Comparison of ENCODE assay signal across 18 cellular contexts in genomic region chr2:223019987-223020717, GRCh38. TPM values are rescaled to one million over a fixed set of nuclear protein-coding genes. Genes with fewer than 3 reads are reported as not detected.
DNase-seq lines count a peak whose midpoint lies in the region; ATAC-seq and TF ChIP-seq lines count a peak whose summit lies in the region.
"Had no signal": no experiment of that assay in that cellular context is flagged by ENCODE, and none has a peak within 500 bp of the region (broad histone marks: within the 10 kb centered on the region; RNA-seq: fewer than 3 reads in every experiment).

No MANE protein-coding gene starts in this region.

- H3K36me3 ChIP-seq in HCT116 (ENCODE audit: control insufficient read depth in 1 of 2, insufficient read depth in 2 of 2, low read length in 2 of 2) (no peaks in the 10 kb centered on the region), brain microvascular endothelial cell (replicated peaks) (no peaks in the 10 kb centered on the region)
- H3K36me3 ChIP-seq: BLaER1 treated with 17β-estradiol and CSF1 and Interleukin-3, amounts not matched to agents 10 nM and 100 nM; lower lobe of right lung; thoracic aorta had no signal

- H3K4me1 ChIP-seq in HCT116 (ENCODE audit: control insufficient read depth in 1 of 2, insufficient read depth in 2 of 2, low read length in 2 of 2): no peaks in the 10 kb centered on the region
- H3K4me1 ChIP-seq: BLaER1 treated with 17β-estradiol and CSF1 and Interleukin-3, amounts not matched to agents 10 nM and 100 nM; lower lobe of right lung had no signal

- H3K4me2 ChIP-seq in HCT116 (ENCODE audit: low read length): no peak overlapping the region
- H3K4me2 ChIP-seq: BLaER1 treated with 17β-estradiol and CSF1 and Interleukin-3, amounts not matched to agents 10 nM and 100 nM had no signal

- H4K20me1 ChIP-seq in HCT116 (ENCODE audit: insufficient read depth): no peaks in the 10 kb centered on the region
- H4K20me1 ChIP-seq: BLaER1 treated with 17β-estradiol and CSF1 and Interleukin-3, amounts not matched to agents 10 nM and 100 nM had no signal

- H3K4me3 Mint-ChIP-seq in stimulated activated memory B cell treated with anti-CD40 and anti-IgM and Interleukin-4, amounts not matched to agents 10 μg/mL and 1 μg/mL and 100 μg/mL, for 72 hours: no peak overlapping the region
- H3K4me3 Mint-ChIP-seq: activated naive CD4-positive, alpha-beta T cell treated with anti-CD3 and anti-CD28 coated beads, Interleukin-2, amount 50 U/mL, for 24 hours; nephron; T-helper 1 cell treated with Interleukin-12 subunit alpha and Interleukin-12 subunit beta and Interleukin-4 antibody, amounts not matched to agents 30 μg/mL and 1 μg/mL, for 36 hours had no signal

- no peak overlapping the region for H3K9ac ChIP-seq in HCT116 (ENCODE audit: low read length)
- H3K9ac ChIP-seq: BLaER1 treated with 17β-estradiol and CSF1 and Interleukin-3, amounts not matched to agents 10 nM and 100 nM had no signal

- no peaks in the 10 kb centered on the region for H3K36me3 Mint-ChIP-seq in stimulated activated memory B cell treated with anti-CD40 and anti-IgM and Interleukin-4, amounts not matched to agents 10 μg/mL and 1 μg/mL and 100 μg/mL, for 72 hours
- H3K36me3 Mint-ChIP-seq: activated naive CD4-positive, alpha-beta T cell treated with anti-CD3 and anti-CD28 coated beads, Interleukin-2, amount 50 U/mL, for 24 hours had no signal

- peaks cover 2% of the 10 kb centered on the region for H3K9me3 Mint-ChIP-seq in stimulated activated memory B cell treated with anti-CD40 and anti-IgM and Interleukin-4, amounts not matched to agents 10 μg/mL and 1 μg/mL and 100 μg/mL, for 72 hours
- H3K9me3 Mint-ChIP-seq: T-helper 1 cell treated with Interleukin-12 subunit alpha and Interleukin-12 subunit beta and Interleukin-4 antibody, amounts not matched to agents 30 μg/mL and 1 μg/mL, for 36 hours had no signal

- H3K27ac ChIP-seq in HCT116 (ENCODE audit: low read depth, low read length) (no peak overlapping the region), brain microvascular endothelial cell (no peak overlapping the region)
- H3K27ac ChIP-seq: BLaER1 treated with 17β-estradiol and CSF1 and Interleukin-3, amounts not matched to agents 10 nM and 100 nM; lower lobe of right lung; thoracic aorta had no signal

- DNase-seq in HCT116 (ENCODE audit: low read depth, low spot score) (no peak), brain microvascular endothelial cell (no peak), lower leg skin (ENCODE audit: low spot score in 2 of 2) (no peak)
- DNase-seq: DMS79; lower lobe of right lung; NCI-H2029; stimulated activated CD4-positive, alpha-beta T cell treated with anti-CD3 and anti-CD28 coated beads, Interleukin-15, amount 100 ng/mL, for 24 hours had no signal

- TF ChIP-seq CTCF in HCT116 (IDR thresholded peaks at IDR 0.05 in 2 of 3, conservative IDR thresholded peaks at IDR 0.05 in 1 of 3; ENCODE audit: borderline replicate concordance in 1 of 3, insufficient read depth in 1 of 3, low read depth in 2 of 3, low read length in 2 of 3) (no peak), brain microvascular endothelial cell (IDR thresholded peaks at IDR 0.05; ENCODE audit: low read depth, low read length, missing control alignments) (no peak), lower leg skin (IDR thresholded peaks at IDR 0.05) (no peak)

- H2AFZ ChIP-seq in HCT116 (ENCODE audit: low read depth, low read length, poor library complexity, severe bottlenecking): no peak overlapping the region

- H3K4me3 ChIP-seq in HCT116 (replicated peaks in 1 of 2; ENCODE audit: low read depth in 1 of 2, low read length in 2 of 2) (no peak overlapping the region), brain microvascular endothelial cell (ENCODE audit: low read depth, low read length) (no peak overlapping the region), lower leg skin (ENCODE audit: low read depth, poor library complexity, severe bottlenecking) (no peak overlapping the region)
- H3K4me3 ChIP-seq: BLaER1 treated with 17β-estradiol and CSF1 and Interleukin-3, amounts not matched to agents 10 nM and 100 nM; lower lobe of right lung; thoracic aorta had no signal

- TF ChIP-seq POLR2A in HCT116 (IDR thresholded peaks at IDR 0.05; ENCODE audit: borderline replicate concordance, extremely low read depth, insufficient read depth, insufficient read length): no peak
- TF ChIP-seq POLR2A in lower leg skin (IDR thresholded peaks at IDR 0.05): no peak

- H3K4me1 Mint-ChIP-seq in stimulated activated memory B cell treated with anti-CD40 and anti-IgM and Interleukin-4, amounts not matched to agents 10 μg/mL and 1 μg/mL and 100 μg/mL, for 72 hours: no peaks in the 10 kb centered on the region
- H3K4me1 Mint-ChIP-seq: activated naive CD4-positive, alpha-beta T cell treated with anti-CD3 and anti-CD28 coated beads, Interleukin-2, amount 50 U/mL, for 24 hours; nephron had no signal

- H3K79me2 ChIP-seq in HCT116 (ENCODE audit: insufficient read depth, low read length): no peaks in the 10 kb centered on the region

- intact Hi-C loops in HCT116 (cut with micrococcal nuclease) (no loop called here), lower leg skin (cut with DNase I; ENCODE audit: low total_unique reads) (no loop called here)

- no peak overlapping the region for H3K27ac Mint-ChIP-seq in stimulated activated memory B cell treated with anti-CD40 and anti-IgM and Interleukin-4, amounts not matched to agents 10 μg/mL and 1 μg/mL and 100 μg/mL, for 72 hours
- H3K27ac Mint-ChIP-seq: activated naive CD4-positive, alpha-beta T cell treated with anti-CD3 and anti-CD28 coated beads, Interleukin-2, amount 50 U/mL, for 24 hours; nephron; T-helper 1 cell treated with Interleukin-12 subunit alpha and Interleukin-12 subunit beta and Interleukin-4 antibody, amounts not matched to agents 30 μg/mL and 1 μg/mL, for 36 hours had no signal

- ATAC-seq in GM19035 (IDR thresholded peaks at IDR 0.05; ENCODE audit: unreplicated experiment) (peak; percentile 95), HCT116 (no peak), HG03442 (IDR thresholded peaks at IDR 0.05; ENCODE audit: unreplicated experiment) (peak; percentile 81), GM21717 (IDR thresholded peaks at IDR 0.05; ENCODE audit: unreplicated experiment) (no peak)
- peak; percentile 27 for ATAC-seq in stimulated activated memory B cell treated with anti-CD40 and anti-IgM and Interleukin-4, amounts not matched to agents 10 μg/mL and 1 μg/mL and 100 μg/mL, for 72 hours
- ATAC-seq: lower lobe of right lung had no signal

- H3K27me3 ChIP-seq in HCT116 (ENCODE audit: insufficient read depth, low read length) (no peaks in the 10 kb centered on the region), brain microvascular endothelial cell (replicated peaks) (no peaks in the 10 kb centered on the region)
- H3K27me3 ChIP-seq: BLaER1 treated with 17β-estradiol and CSF1 and Interleukin-3, amounts not matched to agents 10 nM and 100 nM had no signal

- BruUV-seq in HCT116 (replicated peaks; lab: Mats Ljungman, UMichigan): no TSS peak

- POLR2A ChIA-PET in HCT116 (lab: Charles Lee): no interaction called here

- CTCF ChIA-PET in HCT116 (lab: Charles Lee): no interaction called here

- WGBS in lower leg skin, 2 donors: 89 to 92% methylated on average over 7 of the region's 7 CpGs

- peak; percentile 17; the same call in 1 of the 2 replicates for TF ChIP-seq RAD21 in HCT116 (IDR thresholded peaks at IDR 0.05; ENCODE audit: low read depth)

- in situ Hi-C loops in brain microvascular endothelial cell (cut with HindIII; ENCODE audit: low pct_ligation_motif_present, low sequenced_read_pairs): no loop called here

- no peaks in the 10 kb centered on the region for H3K9me2 ChIP-seq in HCT116 (ENCODE audit: insufficient read depth)

- peaks cover 13% of the 10 kb centered on the region for H3K27me3 Mint-ChIP-seq in stimulated activated memory B cell treated with anti-CD40 and anti-IgM and Interleukin-4, amounts not matched to agents 10 μg/mL and 1 μg/mL and 100 μg/mL, for 72 hours
- H3K27me3 Mint-ChIP-seq: activated naive CD4-positive, alpha-beta T cell treated with anti-CD3 and anti-CD28 coated beads, Interleukin-2, amount 50 U/mL, for 24 hours had no signal

- no peaks in the 10 kb centered on the region for H3K9me3 ChIP-seq in HCT116 (ENCODE audit: control insufficient read depth in 1 of 2, insufficient read depth in 1 of 2, low read depth in 1 of 2, low read length in 2 of 2)
- H3K9me3 ChIP-seq: lower lobe of right lung, thoracic aorta had no signal

- RAD21 ChIA-PET in HCT116 (lab: Charles Lee; ENCODE audit: low non-redundant PET in 1 of 2, low total read pairs in 2 of 2, uncharacterized antibody in 2 of 2, unreplicated experiment in 2 of 2): no interaction called here

TF ChIP-seq in HCT116, 20 proteins besides CTCF, POLR2A, EP300 and RAD21:
- TF ChIP-seq ZNF274 (IDR thresholded peaks at IDR 0.05; ENCODE audit: low read depth, low read length) (no peak), SIN3A (IDR thresholded peaks at IDR 0.05; ENCODE audit: low read depth) (no peak), EGR1 (IDR thresholded peaks at IDR 0.05; ENCODE audit: low read depth) (no peak), EZH2phosphoT487 (IDR thresholded peaks at IDR 0.05; ENCODE audit: borderline replicate concordance) (no peak), SP1 (IDR thresholded peaks at IDR 0.05; ENCODE audit: low read depth) (no peak)
- TF ChIP-seq, protein P1, sequence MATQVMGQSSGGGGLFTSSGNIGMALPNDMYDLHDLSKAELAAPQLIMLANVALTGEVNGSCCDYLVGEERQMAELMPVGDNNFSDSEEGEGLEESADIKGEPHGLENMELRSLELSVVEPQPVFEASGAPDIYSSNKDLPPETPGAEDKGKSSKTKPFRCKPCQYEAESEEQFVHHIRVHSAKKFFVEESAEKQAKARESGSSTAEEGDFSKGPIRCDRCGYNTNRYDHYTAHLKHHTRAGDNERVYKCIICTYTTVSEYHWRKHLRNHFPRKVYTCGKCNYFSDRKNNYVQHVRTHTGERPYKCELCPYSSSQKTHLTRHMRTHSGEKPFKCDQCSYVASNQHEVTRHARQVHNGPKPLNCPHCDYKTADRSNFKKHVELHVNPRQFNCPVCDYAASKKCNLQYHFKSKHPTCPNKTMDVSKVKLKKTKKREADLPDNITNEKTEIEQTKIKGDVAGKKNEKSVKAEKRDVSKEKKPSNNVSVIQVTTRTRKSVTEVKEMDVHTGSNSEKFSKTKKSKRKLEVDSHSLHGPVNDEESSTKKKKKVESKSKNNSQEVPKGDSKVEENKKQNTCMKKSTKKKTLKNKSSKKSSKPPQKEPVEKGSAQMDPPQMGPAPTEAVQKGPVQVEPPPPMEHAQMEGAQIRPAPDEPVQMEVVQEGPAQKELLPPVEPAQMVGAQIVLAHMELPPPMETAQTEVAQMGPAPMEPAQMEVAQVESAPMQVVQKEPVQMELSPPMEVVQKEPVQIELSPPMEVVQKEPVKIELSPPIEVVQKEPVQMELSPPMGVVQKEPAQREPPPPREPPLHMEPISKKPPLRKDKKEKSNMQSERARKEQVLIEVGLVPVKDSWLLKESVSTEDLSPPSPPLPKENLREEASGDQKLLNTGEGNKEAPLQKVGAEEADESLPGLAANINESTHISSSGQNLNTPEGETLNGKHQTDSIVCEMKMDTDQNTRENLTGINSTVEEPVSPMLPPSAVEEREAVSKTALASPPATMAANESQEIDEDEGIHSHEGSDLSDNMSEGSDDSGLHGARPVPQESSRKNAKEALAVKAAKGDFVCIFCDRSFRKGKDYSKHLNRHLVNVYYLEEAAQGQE (IDR thresholded peaks at IDR 0.05; ENCODE audit: low read depth): no peak

RNA-seq across cellular contexts. Expression of gene KCNE4, which starts 31.8 kb away (rescaled TPM):
- total RNA-seq in HCT116 (2021; ENCODE audit: unreplicated experiment) (not detected), lower leg skin (1 to 10 TPM in 3 of 4 donors, under 1 TPM in 1; 0.95 to 4.1 (median 1.7) TPM)
- polyA plus RNA-seq in HCT116 (2012): 0.03 TPM in 1 of 2 replicates, not detected in the other
- total RNA-seq: HT-29, MCF 10A had no signal

Comparison
In these comparisons a context has a peak if more than half of its experiments do, and no peak if none do; other contexts are left out.
1. ATAC-seq: peak in GM19035 (single experiment), HG03442 (single experiment) and stimulated activated memory B cell treated with anti-CD40 and anti-IgM and Interleukin-4, amounts not matched to agents 10 μg/mL and 1 μg/mL and 100 μg/mL, for 72 hours (single experiment); none in HCT116 (single experiment) and GM21717 (single experiment).